In genomic region chr20:49590163-49591017, GRCh38 we compare ENCODE assay signal across 2 cellular contexts.
TF ChIP-seq lines count a peak whose summit lies in the region.

No MANE protein-coding gene starts in this region.

TF ChIP-seq in GM23338, 12 proteins besides CTCF, POLR2A, EP300 and RAD21 (continued from another document):
- no peak for TF ChIP-seq REST (IDR thresholded peaks at IDR 0.05; ENCODE audit: unreplicated experiment)
- TF ChIP-seq ZNF462 (CRISPR knock-in tag; IDR thresholded peaks at IDR 0.05), result no peak
- TF ChIP-seq ZNF114 (CRISPR knock-in tag; IDR thresholded peaks at IDR 0.05), result no peak
- no peak for TF ChIP-seq CREB1 (CRISPR knock-in tag; IDR thresholded peaks at IDR 0.05; ENCODE audit: low read depth)
- TF ChIP-seq NANOG (IDR thresholded peaks at IDR 0.05; ENCODE audit: borderline replicate concordance), result no peak

TF ChIP-seq in SK-N-SH, 30 proteins besides CTCF, POLR2A, EP300 and RAD21 (continued from another document):
- TF ChIP-seq ZBTB33 (IDR thresholded peaks at IDR 0.05; ENCODE audit: borderline replicate concordance, low read depth), result no peak
- no peak for TF ChIP-seq RCOR1 (IDR thresholded peaks at IDR 0.05; ENCODE audit: low read length)
- no peak for TF ChIP-seq TEAD4 (IDR thresholded peaks at IDR 0.05; ENCODE audit: borderline replicate concordance, insufficient read depth)
- no peak for TF ChIP-seq FOXJ3 (CRISPR knock-in tag; IDR thresholded peaks at IDR 0.05)
- TF ChIP-seq CHD2 (IDR thresholded peaks at IDR 0.05; ENCODE audit: low read length, partially characterized antibody), result no peak
- TF ChIP-seq JUND (IDR thresholded peaks at IDR 0.05), result no peak
- TF ChIP-seq PBX3 (IDR thresholded peaks at IDR 0.05), result no peak
- TF ChIP-seq IRF3 (IDR thresholded peaks at IDR 0.05; ENCODE audit: low read depth, low read length), result no peak
- no peak for TF ChIP-seq MXI1 (IDR thresholded peaks at IDR 0.05; ENCODE audit: low read depth, low read length)
- no peak for TF ChIP-seq RFX5 (IDR thresholded peaks at IDR 0.05; ENCODE audit: low read length)
- no peak for TF ChIP-seq POLR2AphosphoS5 (IDR thresholded peaks at IDR 0.05; ENCODE audit: low read depth, low read length)
